Comparison of ENCODE assay signal across 18 cellular contexts in genomic region chr10:26509311-26509710, GRCh38.
"Had no signal": no experiment of that assay in that cellular context is flagged by ENCODE, and none has a peak within 500 bp of the region (broad histone marks: within the 10 kb centered on the region; RNA-seq: fewer than 3 reads in every experiment).

No MANE protein-coding gene starts in this region.

- H3K27ac ChIP-seq: cardiac muscle cell, hepatocyte, left lung, right atrium auricular region, tibial nerve, vagina had no signal

- H3K9me3 Mint-ChIP-seq: activated T-helper 17 cell treated with anti-CD3 and anti-CD28 coated beads, Interleukin-2, amount 50 U/mL, for 72 hours had no signal

- H3K4me3 Mint-ChIP-seq: activated CD4-positive, alpha-beta T cell treated with anti-CD3 and anti-CD28 coated beads, Interleukin-2, amount 10 ng/mL, durations not matched to agents 7 days and 5 days; activated T-helper 17 cell treated with anti-CD3 and anti-CD28 coated beads, Interleukin-2, amount 50 U/mL, for 72 hours; nephron had no signal

- H3K4me3 ChIP-seq: cardiac muscle cell, hepatocyte, left lung, right atrium auricular region, tibial nerve, vagina had no signal

- H3K4me1 Mint-ChIP-seq: activated CD4-positive, alpha-beta T cell treated with anti-CD3 and anti-CD28 coated beads, Interleukin-2, amount 10 ng/mL, durations not matched to agents 7 days and 5 days; nephron had no signal

- H3K4me1 ChIP-seq: left lung, right atrium auricular region, tibial nerve, vagina had no signal

- DNase-seq: activated CD4-positive, alpha-beta T cell treated with anti-CD3 and anti-CD28 coated beads, Interleukin-2, amount 10 ng/mL, durations not matched to agents 7 days and 5 days; activated CD4-positive, CD25-positive, alpha-beta regulatory T cell; activated naive CD4-positive, alpha-beta T cell treated with Interleukin-2 at 50 U/mL for 16 hours; kidney; left lung; mammary epithelial cell; stimulated activated CD4-positive, alpha-beta T cell treated with anti-CD3 and anti-CD28 coated beads, Interleukin-2, amount 100 ng/mL, for 48 hours; stimulated activated naive CD4-positive, alpha-beta T cell treated with Interleukin-2 at 50 U/mL for 16 hours; substantia nigra had no signal

- ATAC-seq: activated T-helper 17 cell treated with anti-CD3 and anti-CD28 coated beads, Interleukin-2, amount 50 U/mL, for 72 hours; esophagus mucosa; left lung had no signal

- H3K27me3 Mint-ChIP-seq: activated CD4-positive, alpha-beta T cell treated with anti-CD3 and anti-CD28 coated beads, Interleukin-2, amount 10 ng/mL, durations not matched to agents 7 days and 5 days; activated T-helper 17 cell treated with anti-CD3 and anti-CD28 coated beads, Interleukin-2, amount 50 U/mL, for 72 hours; progenitor cell of endocrine pancreas had no signal

- H3K36me3 ChIP-seq: cardiac muscle cell, right atrium auricular region, vagina had no signal

- H3K9me3 ChIP-seq: left lung, vagina had no signal

- H3K27me3 ChIP-seq: cardiac muscle cell, hepatocyte, left lung, right atrium auricular region, tibial nerve, vagina had no signal

- H3K27ac Mint-ChIP-seq: activated CD4-positive, alpha-beta T cell treated with anti-CD3 and anti-CD28 coated beads, Interleukin-2, amount 10 ng/mL, durations not matched to agents 7 days and 5 days; activated T-helper 17 cell treated with anti-CD3 and anti-CD28 coated beads, Interleukin-2, amount 50 U/mL, for 72 hours; nephron; progenitor cell of endocrine pancreas had no signal
